Comparison of ENCODE assay signal across 8 cellular contexts in genomic region chr2:36074008-36074407, GRCh38.
"Had no signal": no experiment of that assay in that cellular context is flagged by ENCODE, and none has a peak within 500 bp of the region (broad histone marks: within the 10 kb centered on the region; RNA-seq: fewer than 3 reads in every experiment).

No MANE protein-coding gene starts in this region.

- ATAC-seq: GM12878 had no signal

- DNase-seq: GDM1, GF-D8 had no signal

- FAIRE-seq: G401.6, GM12878, GM12891, GM12892, GM18507, GM19239 had no signal

- H3K4me3 ChIP-seq: GM12878 had no signal
